ENCODE assay signal across 19 cellular contexts in the genomic region with DNA sequence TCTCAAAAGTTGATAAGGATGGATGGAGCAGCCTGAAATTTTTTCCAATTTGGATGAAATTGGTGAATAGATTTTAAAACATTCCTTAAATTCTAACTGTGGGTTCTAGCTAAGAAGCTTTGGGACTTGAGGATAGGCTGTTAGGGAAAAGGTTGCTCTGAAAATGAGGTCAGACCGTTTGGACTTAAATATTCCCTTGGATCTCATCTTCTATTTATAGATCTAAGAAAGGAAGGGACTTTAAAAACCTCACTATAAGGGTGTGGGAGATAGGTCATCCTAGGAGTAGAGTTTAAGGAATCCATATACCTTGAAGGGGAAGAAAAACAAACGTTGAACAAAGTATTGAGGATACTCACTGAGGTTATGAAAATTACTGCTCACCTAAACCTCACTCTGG.
"Had no signal": no experiment of that assay in that cellular context is flagged by ENCODE, and none has a peak within 500 bp of the region (broad histone marks: within the 10 kb centered on the region; RNA-seq: fewer than 3 reads in every experiment).

No MANE protein-coding gene starts in this region.

- H3K27me3 ChIP-seq: breast epithelium, esophagus muscularis mucosa, right atrium auricular region, upper lobe of right lung had no signal

- H3K9me3 ChIP-seq: breast epithelium, esophagus muscularis mucosa, right atrium auricular region, thoracic aorta, upper lobe of right lung had no signal

- H3K27me3 Mint-ChIP-seq: activated naive CD8-positive, alpha-beta T cell treated with anti-CD3 and anti-CD28 coated beads, Interleukin-2, amount 50 U/mL, for 24 hours had no signal

- H3K4me1 Mint-ChIP-seq: activated naive CD8-positive, alpha-beta T cell treated with anti-CD3 and anti-CD28 coated beads, Interleukin-2, amount 50 U/mL, for 24 hours; nephron; stimulated activated effector memory CD8-positive, alpha-beta T cell treated with anti-CD3 and anti-CD28 coated beads, Interleukin-12 subunit alpha, Interleukin-12 subunit beta, amount 100 ng/mL, for 72 hours had no signal

- H3K4me1 ChIP-seq: breast epithelium had no signal

- H3K4me3 ChIP-seq: breast epithelium, esophagus muscularis mucosa, right atrium auricular region, SK-N-MC, thoracic aorta, upper lobe of right lung had no signal

- H3K4me3 Mint-ChIP-seq: activated naive CD8-positive, alpha-beta T cell treated with anti-CD3 and anti-CD28 coated beads, Interleukin-2, amount 50 U/mL, for 24 hours; nephron; stimulated activated effector memory CD8-positive, alpha-beta T cell treated with anti-CD3 and anti-CD28 coated beads, Interleukin-12 subunit alpha, Interleukin-12 subunit beta, amount 100 ng/mL, for 72 hours; T-helper 2 cell treated with Interferon-gamma antibody and Interleukin-4, amounts not matched to agents 5 μg/mL and 100 μg/mL, for 36 hours had no signal

- H3K27ac Mint-ChIP-seq: activated T-helper 2 cell treated with anti-CD3 and anti-CD28 coated beads, Interferon-gamma antibody, Interleukin-2, Interleukin-4, amounts not matched to agents 10 μg/mL and 5 μg/mL and 100 μg/mL, durations not matched to agents 14 hours and 24 hours and 36 hours; nephron; T-helper 2 cell treated with Interferon-gamma antibody and Interleukin-4, amounts not matched to agents 5 μg/mL and 100 μg/mL, for 36 hours had no signal

- H3K9me3 Mint-ChIP-seq: activated naive CD8-positive, alpha-beta T cell treated with anti-CD3 and anti-CD28 coated beads, Interleukin-2, amount 50 U/mL, for 24 hours; activated T-helper 2 cell treated with anti-CD3 and anti-CD28 coated beads, Interferon-gamma antibody, Interleukin-2, Interleukin-4, amounts not matched to agents 10 μg/mL and 5 μg/mL and 100 μg/mL, durations not matched to agents 14 hours and 24 hours and 36 hours; nephron; stimulated activated effector memory CD8-positive, alpha-beta T cell treated with anti-CD3 and anti-CD28 coated beads, Interleukin-12 subunit alpha, Interleukin-12 subunit beta, amount 100 ng/mL, for 72 hours; T-helper 2 cell treated with Interferon-gamma antibody and Interleukin-4, amounts not matched to agents 5 μg/mL and 100 μg/mL, for 36 hours had no signal

- DNase-seq: activated CD4-positive, alpha-beta T cell treated with anti-CD3 and anti-CD28 coated beads, Interleukin-2, amount 50 U/mL, for 1 hour; activated CD4-positive, CD25-positive, alpha-beta regulatory T cell; activated naive CD4-positive, alpha-beta T cell treated with Interleukin-2 at 50 U/mL for 16 hours; activated naive CD8-positive, alpha-beta T cell treated with anti-CD3 and anti-CD28 coated beads, Interleukin-2, amount 50 U/mL, for 24 hours; aorta; cerebellar nuclear complex; effector CD4-positive, alpha-beta T cell; left ventricle myocardium superior; occipital lobe; upper lobe of right lung had no signal

- ATAC-seq: activated naive CD8-positive, alpha-beta T cell treated with anti-CD3 and anti-CD28 coated beads, Interleukin-2, amount 50 U/mL, for 24 hours; left ventricle myocardium superior; stimulated activated effector memory CD8-positive, alpha-beta T cell treated with anti-CD3 and anti-CD28 coated beads, Interleukin-12 subunit alpha, Interleukin-12 subunit beta, amount 100 ng/mL, for 72 hours had no signal

- H3K27ac ChIP-seq: esophagus muscularis mucosa, right atrium auricular region, SK-N-MC, thoracic aorta, upper lobe of right lung had no signal
